ENCODE assay signal across 24 cellular contexts in the genomic region with DNA sequence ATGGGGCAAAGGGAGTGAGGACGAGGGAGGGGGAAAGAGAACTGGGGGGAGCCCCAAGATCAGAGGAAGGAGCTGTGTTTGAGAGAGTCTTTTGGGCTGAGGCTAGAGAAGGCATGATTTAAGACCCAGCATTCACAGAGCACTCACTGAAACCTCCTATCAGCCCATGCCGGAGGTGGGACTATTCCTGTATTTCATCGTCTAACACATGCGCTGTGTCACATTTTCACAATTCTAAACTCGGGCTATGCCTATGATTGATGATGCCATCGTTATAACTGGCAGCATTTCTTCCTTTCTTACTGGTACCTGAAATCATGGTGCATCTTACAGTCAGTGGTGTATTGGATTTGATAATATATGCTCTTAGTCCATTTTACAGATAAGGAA. TPM values are rescaled to one million over a fixed set of nuclear protein-coding genes. Genes with fewer than 3 reads are reported as not detected.
"Had no signal": no experiment of that assay in that cellular context is flagged by ENCODE, and none has a peak within 500 bp of the region (broad histone marks: within the 10 kb centered on the region; RNA-seq: fewer than 3 reads in every experiment).

No MANE protein-coding gene starts in this region.

- H3K36me3 Mint-ChIP-seq: activated naive CD4-positive, alpha-beta T cell treated with anti-CD3 and anti-CD28 coated beads, Interleukin-2, amount 50 U/mL, for 24 hours; naive B cell had no signal

- DNase-seq: activated CD4-positive, alpha-beta T cell treated with anti-CD3 and anti-CD28 coated beads, Interleukin-2, amount 50 U/mL, for 1 hour; activated CD4-positive, CD25-positive, alpha-beta regulatory T cell treated with anti-CD3 and anti-CD28 coated beads, Interleukin-2, amount 50 U/mL, for 72 hours; activated CD8-positive, alpha-beta memory T cell treated with anti-CD3 and anti-CD28 coated beads, Interleukin-2, amount 50 U/mL, for 48 hours; activated gamma-delta T cell; activated T-cell treated with anti-CD3 and anti-CD28 coated beads, Interleukin-2, amount 50 U/mL, for 72 hours; cerebellar nuclear complex; cortex of kidney; gastrocnemius medialis; kidney glomerular epithelial cell; left ventricle myocardium inferior; mammary epithelial cell; naive B cell; stimulated activated CD4-positive, alpha-beta T cell treated with anti-CD3 and anti-CD28 coated beads, Interleukin-4, amount 100 ng/mL, for 1 hour; stimulated activated naive CD8-positive, alpha-beta T cell treated with anti-CD3 and anti-CD28 coated beads, Interleukin-15, amount 100 ng/mL, for 72 hours; T-helper 2 cell; upper lobe of left lung had no signal

- H3K4me3 Mint-ChIP-seq: activated naive CD4-positive, alpha-beta T cell treated with anti-CD3 and anti-CD28 coated beads, Interleukin-2, amount 50 U/mL, for 24 hours; activated T-cell treated with anti-CD3 and anti-CD28 coated beads, Interleukin-2, amount 50 U/mL, for 72 hours; stimulated activated naive CD8-positive, alpha-beta T cell treated with anti-CD3 and anti-CD28 coated beads, Interleukin-15, amount 100 ng/mL, for 72 hours had no signal

- H3K4me3 ChIP-seq: gastrocnemius medialis, heart left ventricle, left ventricle myocardium inferior, prostate gland, skin epidermis, upper lobe of left lung had no signal

- H3K9me3 Mint-ChIP-seq: activated naive CD4-positive, alpha-beta T cell treated with anti-CD3 and anti-CD28 coated beads, Interleukin-2, amount 50 U/mL, for 24 hours; activated T-cell treated with anti-CD3 and anti-CD28 coated beads, Interleukin-2, amount 50 U/mL, for 72 hours; naive B cell; stimulated activated naive CD8-positive, alpha-beta T cell treated with anti-CD3 and anti-CD28 coated beads, Interleukin-15, amount 100 ng/mL, for 72 hours had no signal

- H3K9me3 ChIP-seq: gastrocnemius medialis, heart left ventricle, left ventricle myocardium inferior, prostate gland, upper lobe of left lung had no signal

- ATAC-seq: activated T-cell treated with anti-CD3 and anti-CD28 coated beads, Interleukin-2, amount 50 U/mL, for 72 hours; esophagus mucosa; gastrocnemius medialis; heart left ventricle; right cardiac atrium; stimulated activated naive CD8-positive, alpha-beta T cell treated with anti-CD3 and anti-CD28 coated beads, Interleukin-15, amount 100 ng/mL, for 72 hours had no signal

- H3K36me3 ChIP-seq: gastrocnemius medialis, heart left ventricle, left ventricle myocardium inferior, prostate gland, upper lobe of left lung had no signal

- H3K4me1 ChIP-seq: prostate gland had no signal

- H3K27ac Mint-ChIP-seq: activated naive CD4-positive, alpha-beta T cell treated with anti-CD3 and anti-CD28 coated beads, Interleukin-2, amount 50 U/mL, for 24 hours; activated T-cell treated with anti-CD3 and anti-CD28 coated beads, Interleukin-2, amount 50 U/mL, for 72 hours; stimulated activated naive CD8-positive, alpha-beta T cell treated with anti-CD3 and anti-CD28 coated beads, Interleukin-15, amount 100 ng/mL, for 72 hours had no signal

- H3K27ac ChIP-seq: gastrocnemius medialis, heart left ventricle, left ventricle myocardium inferior, prostate gland, skin epidermis, upper lobe of left lung, VCaP had no signal

RNA-seq across cellular contexts. Expression of a gene that starts 29.3 kb away (rescaled TPM):
- total RNA-seq: bronchial epithelial cell had no signal

RNA-seq across cellular contexts. Expression of a gene that starts 51.7 kb away (rescaled TPM):
- total RNA-seq: gastrocnemius medialis had no signal
